Comparison of ENCODE assay signal across 6 cellular contexts in genomic region chr1:109091196-109092193, GRCh38.
A peak's percentile ranks its signal among the peaks of the same experiment; 100 is the strongest.
DNase-seq lines count a peak whose midpoint lies in the region; ATAC-seq lines count a peak whose summit lies in the region.

No MANE protein-coding gene starts in this region.

- peaks cover 30% of the 10 kb centered on the region for H3K36me3 ChIP-seq in KOPT-K1 (ENCODE audit: insufficient read depth, low read length)

- peak overlapping the region; percentile 73 for H3K27ac ChIP-seq in KOPT-K1 (ENCODE audit: low read depth, low read length, poor library complexity, severe bottlenecking)
- peak overlapping the region; percentile 99 for H3K27ac ChIP-seq in cingulate gyrus (ENCODE audit: low read depth, low read length)

- DNase-seq in pons (ENCODE audit: low spot score) (peak; percentile 42), NCI-H1694 treated with DMSO at 0.1 percent for 48 hours (lab: John Stamatoyannopoulos, UW) (no peak)
- no peak for DNase-seq in stimulated activated CD4-positive, alpha-beta T cell treated with anti-CD3 and anti-CD28 coated beads, Interleukin-2, amount 100 ng/mL, for 48 hours

- H3K9me3 ChIP-seq in KOPT-K1 (ENCODE audit: insufficient read depth, low read length, poor library complexity, severe bottlenecking) = no peaks in the 10 kb centered on the region

- ATAC-seq in GM19395 (IDR thresholded peaks at IDR 0.05; ENCODE audit: unreplicated experiment) = peak; percentile 7
